Comparison of ENCODE assay signal across 10 cellular contexts in genomic region chr2:33034784-33035183, GRCh38.
DNase-seq lines count a peak whose midpoint lies in the region; ATAC-seq and TF ChIP-seq lines count a peak whose summit lies in the region.
"Had no signal": no experiment of that assay in that cellular context is flagged by ENCODE, and none has a peak within 500 bp of the region (broad histone marks: within the 10 kb centered on the region; RNA-seq: fewer than 3 reads in every experiment).

No MANE protein-coding gene starts in this region.

- DNase-seq in HFF-Myc (ENCODE audit: extremely low read depth, low read depth): no peak
- DNase-seq in cardiac muscle cell (ENCODE audit: low read depth in 1 of 2, low spot score in 1 of 2): peak in 1 of 2 donors; percentile 62
- no peak for DNase-seq in stomach
- DNase-seq in activated effector memory CD4-positive, alpha-beta T cell treated with Interleukin-2 at 50 U/mL for 16 hours: no peak
- no peak for DNase-seq in NCI-H510A treated with DMSO at 0.1 percent for 48 hours (lab: John Stamatoyannopoulos, UW)
- DNase-seq: activated T-cell treated with anti-CD3 and anti-CD28 coated beads, Interleukin-2, amount 50 U/mL, for 4 hours; stimulated activated CD4-positive, alpha-beta T cell treated with anti-CD3 and anti-CD28 coated beads, Interleukin-1b, Interleukin-23, amount 100 ng/mL, for 48 hours had no signal

- no peak for ATAC-seq in GM18868 (IDR thresholded peaks at IDR 0.05; ENCODE audit: unreplicated experiment)
- no peak for ATAC-seq in HG03342 (IDR thresholded peaks at IDR 0.05; ENCODE audit: unreplicated experiment)
- ATAC-seq: activated T-cell treated with anti-CD3 and anti-CD28 coated beads, Interleukin-2, amount 50 U/mL, for 4 hours had no signal

- H3K4me1 ChIP-seq in cardiac muscle cell (ENCODE audit: low read depth) (peaks cover 25% of the 10 kb centered on the region), stomach (peaks cover 0 to 8% (median 0%) of the 10 kb centered on the region in 4 donors)

- peaks cover 69% of the 10 kb centered on the region for H3K79me2 ChIP-seq in SU-DHL-6 (ENCODE audit: insufficient read depth, low read length)

- intact Hi-C loops in stomach (cut with DNase I; ENCODE audit: low total_unique reads): no loop called here

- no peak for TF ChIP-seq POLR2A in stomach (IDR thresholded peaks at IDR 0.05)

- H3K4me3 ChIP-seq in HFF-Myc (replicated peaks; ENCODE audit: low read depth, low read length) (no peak overlapping the region), SU-DHL-6 (ENCODE audit: insufficient read depth, low read length, poor library complexity, severe bottlenecking) (no peak overlapping the region), cardiac muscle cell (no peak overlapping the region), stomach (no peak overlapping the region)

- WGBS in stomach, 5 donors: 51 to 69% (median 65%) methylated on average over 8 of the region's 8 CpGs

- no peaks in the 10 kb centered on the region for H3K9me2 ChIP-seq in SU-DHL-6 (replicated peaks; ENCODE audit: insufficient read depth, low read length)

- peak; percentile 41 for TF ChIP-seq CTCF in HFF-Myc (IDR thresholded peaks at IDR 0.05; ENCODE audit: low read depth, low read length, missing control alignments)
- TF ChIP-seq CTCF in SU-DHL-6 (IDR thresholded peaks at IDR 0.05; ENCODE audit: insufficient read depth, low read length, poor library complexity, severe bottlenecking): no peak
- TF ChIP-seq CTCF in cardiac muscle cell (IDR thresholded peaks at IDR 0.05; ENCODE audit: low read depth, low read length): peak; percentile 38
- peak in 3 of 7 experiments; percentile 15 to 33 (median 24) for TF ChIP-seq CTCF in stomach (IDR thresholded peaks at IDR 0.05)

- H4K20me1 ChIP-seq in SU-DHL-6 (ENCODE audit: low read depth, low read length): no peaks in the 10 kb centered on the region

- H3K9ac ChIP-seq in SU-DHL-6 (ENCODE audit: low read length): no peak overlapping the region

- no peak overlapping the region for H3K4me2 ChIP-seq in SU-DHL-6 (ENCODE audit: low read depth, low read length, poor library complexity, severe bottlenecking)

- H2AFZ ChIP-seq in SU-DHL-6 (ENCODE audit: low read depth, low read length, severe bottlenecking): no peak overlapping the region

- peaks cover 29% of the 10 kb centered on the region for H3F3A ChIP-seq in SU-DHL-6 (ENCODE audit: insufficient read depth)

- H3K9me3 ChIP-seq in SU-DHL-6 (ENCODE audit: insufficient read depth, low read length) (no peaks in the 10 kb centered on the region), cardiac muscle cell (ENCODE audit: low read depth) (no peaks in the 10 kb centered on the region), stomach (no peaks in the 10 kb centered on the region)

- H3K27ac ChIP-seq in SU-DHL-6 (ENCODE audit: low read depth, low read length) (peak overlapping the region; percentile 2; the same call in 1 of the 2 replicates), cardiac muscle cell (no peak overlapping the region), stomach (peak overlapping the region in 3 of 5 donors; percentile 1 to 76 (median 51))

- H3K27me3 ChIP-seq in SU-DHL-6 (ENCODE audit: low read length): no peaks in the 10 kb centered on the region
- no peaks in the 10 kb centered on the region for H3K27me3 ChIP-seq in cardiac muscle cell
- no peaks in the 10 kb centered on the region for H3K27me3 ChIP-seq in stomach

- H3K36me3 ChIP-seq in SU-DHL-6 (ENCODE audit: low read length) (peaks cover 23% of the 10 kb centered on the region), cardiac muscle cell (no peaks in the 10 kb centered on the region), stomach (no peaks in the 10 kb centered on the region)

- no peak for TF ChIP-seq EP300 in stomach (IDR thresholded peaks at IDR 0.05)
